2 cellular contexts compared by ENCODE assay signal in genomic region chr13:40568246-40568645, GRCh38.
TF ChIP-seq lines count a peak whose summit lies in the region.

No MANE protein-coding gene starts in this region.

TF ChIP-seq in H1, 55 proteins besides CTCF, POLR2A, EP300 and RAD21:
- no peak for TF ChIP-seq TEAD4 (IDR thresholded peaks at IDR 0.05; ENCODE audit: low read depth, low read length)

TF ChIP-seq in HEK293T, 16 proteins besides CTCF, POLR2A, EP300 and RAD21:
- TF ChIP-seq ZNF384 (IDR thresholded peaks at IDR 0.05) (no peak), FOXM1 (IDR thresholded peaks at IDR 0.05; ENCODE audit: borderline replicate concordance) (no peak), SP1 (IDR thresholded peaks at IDR 0.05) (no peak), BHLHE40 (IDR thresholded peaks at IDR 0.05; ENCODE audit: borderline replicate concordance) (no peak), HDGF (IDR thresholded peaks at IDR 0.05; ENCODE audit: borderline replicate concordance) (no peak), TARDBP (IDR thresholded peaks at IDR 0.05) (no peak), PKNOX1 (IDR thresholded peaks at IDR 0.05) (no peak), LEF1 (IDR thresholded peaks at IDR 0.05; ENCODE audit: borderline replicate concordance) (no peak), FOXA1 (IDR thresholded peaks at IDR 0.05) (no peak), NFRKB (IDR thresholded peaks at IDR 0.05) (no peak), ELF4 (IDR thresholded peaks at IDR 0.05) (no peak), L3MBTL2 (conservative IDR thresholded peaks at IDR 0.05) (no peak), SUZ12 (IDR thresholded peaks at IDR 0.05) (no peak), FOXK2 (IDR thresholded peaks at IDR 0.05) (no peak), ARNT (IDR thresholded peaks at IDR 0.05) (no peak), CTBP1 (IDR thresholded peaks at IDR 0.05; ENCODE audit: borderline replicate concordance) (no peak)
